Comparison of ENCODE assay signal across 1 cellular context in genomic region chr15:58749532-58750337, GRCh38.
TF ChIP-seq lines count a peak whose summit lies in the region.

ADAM10 (minus strand) TSS chr15:58749707; CDS start chr15:58749534, 173 bp downstream.

TF ChIP-seq in K562, 482 proteins besides CTCF, POLR2A, EP300 and RAD21 (continued from another document and continues in another):
- TF ChIP-seq ZNF740 (CRISPR knock-in tag; IDR thresholded peaks at IDR 0.05): peak; percentile 74
- TF ChIP-seq ZNF740 (tag; IDR thresholded peaks at IDR 0.05): no peak
- peak in 1 of 3 experiments; percentile 43 for TF ChIP-seq YY1 (IDR thresholded peaks at IDR 0.05; ENCODE audit: borderline replicate concordance in 1 of 3, control insufficient read depth in 1 of 3, extremely low read depth in 1 of 3, insufficient read depth in 3 of 3, insufficient read length in 1 of 3, insufficient replicate concordance in 2 of 3, low read depth in 1 of 3, low read length in 2 of 3)
- no peak for TF ChIP-seq ZNF512 (tag; IDR thresholded peaks at IDR 0.05)
- no peak for TF ChIP-seq MECOM (CRISPR knock-in tag; IDR thresholded peaks at IDR 0.05)
- TF ChIP-seq SP1 (CRISPR knock-in tag; IDR thresholded peaks at IDR 0.05): peak; percentile 78
- no peak for TF ChIP-seq ZNF398 (CRISPR knock-in tag; IDR thresholded peaks at IDR 0.05)
- TF ChIP-seq ZNF263 (CRISPR knock-in tag; IDR thresholded peaks at IDR 0.05; ENCODE audit: borderline replicate concordance): peak; percentile 81
- TF ChIP-seq HNRNPK (IDR thresholded peaks at IDR 0.05; ENCODE audit: low read depth, low read length, poor library complexity, severe bottlenecking): no peak
- peak; percentile 90 for TF ChIP-seq SUPT5H (IDR thresholded peaks at IDR 0.05)
- no peak for TF ChIP-seq HOXB6 (CRISPR knock-in tag; IDR thresholded peaks at IDR 0.05; ENCODE audit: borderline replicate concordance)
- TF ChIP-seq VEZF1 (CRISPR knock-in tag; IDR thresholded peaks at IDR 0.05): peak; percentile 97
- TF ChIP-seq GTF2B (IDR thresholded peaks at IDR 0.05; ENCODE audit: extremely low read depth, insufficient read length): peak; percentile 26
- TF ChIP-seq SREBF1 (IDR thresholded peaks at IDR 0.05; ENCODE audit: borderline replicate concordance, low read depth, low read length): no peak
- TF ChIP-seq CAMTA2 (CRISPR knock-in tag; conservative IDR thresholded peaks at IDR 0.05): no peak
- peak; percentile 32; the same call in 1 of the 2 replicates for TF ChIP-seq PML (IDR thresholded peaks at IDR 0.05; ENCODE audit: low read length)
- TF ChIP-seq MIER1 (IDR thresholded peaks at IDR 0.05; ENCODE audit: low read depth): no peak
- no peak for TF ChIP-seq ARID3A (IDR thresholded peaks at IDR 0.05; ENCODE audit: borderline replicate concordance, low read depth, low read length)
- TF ChIP-seq SETDB1 (IDR thresholded peaks at IDR 0.05; ENCODE audit: low read length): no peak
- no peak for TF ChIP-seq BCL6 (CRISPR knock-in tag; IDR thresholded peaks at IDR 0.05)
- TF ChIP-seq CTBP1 (IDR thresholded peaks at IDR 0.05; ENCODE audit: borderline replicate concordance): peak; percentile 73
- TF ChIP-seq PURB (CRISPR knock-in tag; IDR thresholded peaks at IDR 0.05; ENCODE audit: low read depth): no peak
- no peak for TF ChIP-seq SNRNP70 (optimal IDR thresholded peaks at IDR 0.05; ENCODE audit: low read depth, low read length)
- no peak for TF ChIP-seq MAFF (IDR thresholded peaks at IDR 0.05; ENCODE audit: low read length)
- TF ChIP-seq ZNF561 (CRISPR knock-in tag; conservative IDR thresholded peaks at IDR 0.05): no peak
- no peak for TF ChIP-seq NR0B1 (IDR thresholded peaks at IDR 0.05; ENCODE audit: partially characterized antibody)
- no peak for TF ChIP-seq SIX5 (IDR thresholded peaks at IDR 0.05; ENCODE audit: borderline replicate concordance in 1 of 2, insufficient read depth in 1 of 2, low read depth in 1 of 2, low read length in 2 of 2)
- no peak for TF ChIP-seq ZMIZ1 (IDR thresholded peaks at IDR 0.05; ENCODE audit: low read depth in 2 of 2, low read length in 2 of 2)
- no peak for TF ChIP-seq ARNT (IDR thresholded peaks at IDR 0.05)
- no peak for TF ChIP-seq PPARD (CRISPR knock-in tag; IDR thresholded peaks at IDR 0.05)
- TF ChIP-seq ZFX (CRISPR knock-in tag; IDR thresholded peaks at IDR 0.05): peak; percentile 60
- peak; percentile 13; the same call in 1 of the 2 replicates for TF ChIP-seq MTA3 (IDR thresholded peaks at IDR 0.05; ENCODE audit: borderline replicate concordance)
- TF ChIP-seq POLR2AphosphoS2 (IDR thresholded peaks at IDR 0.05; ENCODE audit: low read length): no peak; the same call in 1 of the 2 replicates
- TF ChIP-seq TFAP4 (CRISPR knock-in tag; IDR thresholded peaks at IDR 0.05; ENCODE audit: borderline replicate concordance): peak; percentile 64; the same call in 1 of the 2 replicates
- TF ChIP-seq ZNF408 (CRISPR knock-in tag; IDR thresholded peaks at IDR 0.05; ENCODE audit: low read depth): no peak
- TF ChIP-seq POU5F1 (IDR thresholded peaks at IDR 0.05; ENCODE audit: borderline replicate concordance, low read depth, low read length, partially characterized antibody): peak; percentile 11
- TF ChIP-seq ZNF197 (CRISPR knock-in tag; IDR thresholded peaks at IDR 0.05; ENCODE audit: low read depth): no peak
- no peak for TF ChIP-seq PTTG1 (tag; IDR thresholded peaks at IDR 0.05; ENCODE audit: low read depth)
- TF ChIP-seq EZH2 (IDR thresholded peaks at IDR 0.05; ENCODE audit: borderline replicate concordance, low read depth, low read length): no peak
- no peak for TF ChIP-seq ZNF445 (CRISPR knock-in tag; IDR thresholded peaks at IDR 0.05; ENCODE audit: low read depth)
- peak; percentile 36 for TF ChIP-seq NFYB (IDR thresholded peaks at IDR 0.05; ENCODE audit: extremely low read depth, insufficient read length)
- TF ChIP-seq FIP1L1 (IDR thresholded peaks at IDR 0.05; ENCODE audit: low read depth, low read length, poor library complexity, severe bottlenecking): no peak
- no peak for TF ChIP-seq BRD4 (IDR thresholded peaks at IDR 0.05)
- no peak for TF ChIP-seq MLX (CRISPR knock-in tag; conservative IDR thresholded peaks at IDR 0.05)
- TF ChIP-seq HES1 (IDR thresholded peaks at IDR 0.05; ENCODE audit: low read depth): no peak
- TF ChIP-seq IRF2 (CRISPR knock-in tag; IDR thresholded peaks at IDR 0.05): no peak
- TF ChIP-seq HDAC1 (IDR thresholded peaks at IDR 0.05): peak in 1 of 2 experiments; percentile 87; a peak in 2 of 4 replicates
- no peak for TF ChIP-seq ZNF280B (CRISPR knock-in tag; IDR thresholded peaks at IDR 0.05)
- TF ChIP-seq MEF2D (tag; conservative IDR thresholded peaks at IDR 0.05; ENCODE audit: low read depth): 0 out of 2 replicates have a peak, but pooled peaks have one; percentile 24
- TF ChIP-seq XRCC3 (IDR thresholded peaks at IDR 0.05): no peak
